ENCODE assay signal across 15 cellular contexts in the genomic region with DNA sequence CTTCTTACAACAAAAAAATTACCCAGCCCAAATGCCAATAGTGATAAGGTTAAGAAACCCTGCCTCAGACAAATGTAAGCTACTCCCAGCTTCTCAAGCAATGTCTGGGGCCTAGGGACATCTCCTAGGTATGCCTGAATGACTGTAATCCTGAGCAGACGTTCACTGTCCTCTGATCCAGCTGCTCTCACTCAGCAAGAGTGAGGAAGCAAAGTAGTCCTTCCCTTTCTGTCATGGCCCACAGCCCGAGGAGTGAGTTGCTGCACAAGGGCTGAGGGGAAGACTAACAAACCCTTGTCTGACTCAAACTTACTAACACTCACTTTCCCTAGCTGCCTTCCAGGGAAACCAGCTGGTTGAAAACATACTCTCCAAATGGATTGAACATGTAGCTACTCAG.
DNase-seq lines count a peak whose midpoint lies in the region; ATAC-seq, FAIRE-seq and TF ChIP-seq lines count a peak whose summit lies in the region.
"Had no signal": no experiment of that assay in that cellular context is flagged by ENCODE, and none has a peak within 500 bp of the region (broad histone marks: within the 10 kb centered on the region; RNA-seq: fewer than 3 reads in every experiment).

No MANE protein-coding gene starts in this region.

- no peaks in the 10 kb centered on the region for H4K20me1 ChIP-seq in BLaER1 treated with 17β-estradiol and CSF1 and Interleukin-3, amounts not matched to agents 10 nM and 100 nM
- H4K20me1 ChIP-seq in Loucy (ENCODE audit: insufficient read depth, low read length, poor library complexity, severe bottlenecking), result no peaks in the 10 kb centered on the region

- ATAC-seq in GM18502 (IDR thresholded peaks at IDR 0.05; ENCODE audit: poor library complexity, unreplicated experiment), result no peak

- no peak for FAIRE-seq in D721Med (lab: Jason Lieb, UNC)

- no peaks in the 10 kb centered on the region for H3F3A ChIP-seq in Loucy (ENCODE audit: low read depth)

- no peaks in the 10 kb centered on the region for H3K9me3 ChIP-seq in BLaER1 treated with 17β-estradiol and CSF1 and Interleukin-3, amounts not matched to agents 10 nM and 100 nM (replicated peaks in 1 of 11)
- H3K9me3 ChIP-seq in Loucy (ENCODE audit: insufficient read depth, low read depth, low read length) (no peaks in the 10 kb centered on the region), mesodermal cell (ENCODE audit: control insufficient read depth, low read length) (no peaks in the 10 kb centered on the region)
- H3K9me3 ChIP-seq: testis had no signal

- H3K36me3 ChIP-seq in BLaER1 treated with 17β-estradiol and CSF1 and Interleukin-3, amounts not matched to agents 10 nM and 100 nM, result no peaks in the 10 kb centered on the region
- no peaks in the 10 kb centered on the region for H3K36me3 ChIP-seq in Loucy (ENCODE audit: insufficient read depth, low read length)
- H3K36me3 ChIP-seq in mesodermal cell (ENCODE audit: control insufficient read depth, insufficient read depth, low read length), result no peaks in the 10 kb centered on the region

- DNase-seq in cardiac fibroblast (ENCODE audit: low read depth in 2 of 2) (peak; percentile 45 to 87), islet precursor cell (no peak), HK-2 (ENCODE audit: unreplicated experiment) (no peak), D721Med (ENCODE audit: insufficient read length, low spot score) (no peak)
- DNase-seq: activated T-cell treated with anti-CD3 and anti-CD28 coated beads, Interleukin-2, amount 50 U/mL, for 4 hours; central memory CD4-positive, alpha-beta T cell; COR-L47; NCI-H1048; stimulated activated CD4-positive, alpha-beta T cell treated with anti-CD3 and anti-CD28 coated beads, Interleukin-4, amount 100 ng/mL, for 24 hours; testis had no signal

- no peaks in the 10 kb centered on the region for H3K27me3 ChIP-seq in BLaER1 treated with 17β-estradiol and CSF1 and Interleukin-3, amounts not matched to agents 10 nM and 100 nM
- no peaks in the 10 kb centered on the region for H3K27me3 ChIP-seq in Loucy (ENCODE audit: insufficient read depth, low read length, poor library complexity, severe bottlenecking)
- H3K27me3 ChIP-seq: hepatocyte, testis had no signal

- H3K27ac ChIP-seq in BLaER1 treated with 17β-estradiol and CSF1 and Interleukin-3, amounts not matched to agents 10 nM and 100 nM, result peak overlapping the region in 9 of 11 experiments; percentile 15 to 70 (median 56); a peak in 14 of 22 replicates
- H3K27ac ChIP-seq in mesodermal cell (ENCODE audit: low read depth, low read length, severe bottlenecking), result peak overlapping the region; percentile 49
- H3K27ac ChIP-seq: hepatocyte, testis had no signal

- TF ChIP-seq CTCF in Loucy (conservative IDR thresholded peaks at IDR 0.05; ENCODE audit: low read length) (no peak), cardiac fibroblast (IDR thresholded peaks at IDR 0.05; ENCODE audit: low read depth, low read length) (no peak), D721Med (IDR thresholded peaks at IDR 0.05; ENCODE audit: insufficient read depth, missing control alignments) (no peak)

- 71 to 78% methylated on average over 1 to 2 of the region's 2 CpGs for WGBS in mesodermal cell (ENCODE audit: insufficient coverage in 2 of 2), 2 experiments

- peaks cover 16 to 38% (median 35%) of the 10 kb centered on the region in 10 experiments for H3K4me1 ChIP-seq in BLaER1 treated with 17β-estradiol and CSF1 and Interleukin-3, amounts not matched to agents 10 nM and 100 nM
- H3K4me1 ChIP-seq in Loucy (ENCODE audit: insufficient read depth, low read length, poor library complexity, severe bottlenecking) (peaks cover 25% of the 10 kb centered on the region), mesodermal cell (ENCODE audit: control insufficient read depth, insufficient read depth, low read length, poor library complexity, severe bottlenecking) (peaks cover 9% of the 10 kb centered on the region)
- H3K4me1 ChIP-seq: testis had no signal

- no peak overlapping the region for H3K4me3 ChIP-seq in BLaER1 treated with 17β-estradiol and CSF1 and Interleukin-3, amounts not matched to agents 10 nM and 100 nM
- H3K4me3 ChIP-seq in Loucy (ENCODE audit: low read length, poor library complexity, severe bottlenecking), result no peak overlapping the region
- H3K4me3 ChIP-seq in cardiac fibroblast (replicated peaks in 1 of 2; ENCODE audit: low read depth in 2 of 2, low read length in 2 of 2), result no peak overlapping the region
- no peak overlapping the region for H3K4me3 ChIP-seq in mesodermal cell (ENCODE audit: extremely low read depth, insufficient read depth, low read length, poor library complexity, severe bottlenecking)
- H3K4me3 ChIP-seq: hepatocyte, testis had no signal

- H3K9ac ChIP-seq in BLaER1 treated with 17β-estradiol and CSF1 and Interleukin-3, amounts not matched to agents 10 nM and 100 nM, result no peak overlapping the region
- H3K9ac ChIP-seq in Loucy (ENCODE audit: low read depth, low read length, poor library complexity, severe bottlenecking), result no peak overlapping the region

- H3K79me2 ChIP-seq in Loucy (ENCODE audit: insufficient read depth, low read length), result no peaks in the 10 kb centered on the region
- H3K79me2 ChIP-seq: hepatocyte had no signal

- H3K4me2 ChIP-seq in BLaER1 treated with 17β-estradiol and CSF1 and Interleukin-3, amounts not matched to agents 10 nM and 100 nM, result peak overlapping the region in 9 of 11 experiments; percentile 30 to 79 (median 70); a peak in 13 of 22 replicates
- H3K4me2 ChIP-seq in Loucy (ENCODE audit: low read depth, low read length, poor library complexity, severe bottlenecking), result no peak overlapping the region
- H3K4me2 ChIP-seq: hepatocyte had no signal

- no peaks in the 10 kb centered on the region for H3K9me2 ChIP-seq in Loucy (replicated peaks; ENCODE audit: low read depth, low read length)

- 0 out of 2 replicates have a peak overlapping the region, but pooled peaks have one; percentile 3 for H2AFZ ChIP-seq in Loucy (ENCODE audit: low read length)
- H2AFZ ChIP-seq: hepatocyte had no signal

Comparison
In these comparisons a context has a peak if more than half of its experiments do, and no peak if none do; other contexts are left out.
1. DNase-seq: peak in cardiac fibroblast (2 of 2); none in islet precursor cell (single experiment), HK-2 (single experiment) and D721Med (single experiment).